In genomic region chr2:73984203-73984921, GRCh38 we compare ENCODE assay signal across 8 cellular contexts. TPM values are rescaled to one million over a fixed set of nuclear protein-coding genes. Genes with fewer than 3 reads are reported as not detected.
A peak's percentile ranks its signal among the peaks of the same experiment; 100 is the strongest.
DNase-seq lines count a peak whose midpoint lies in the region; ATAC-seq, FAIRE-seq and TF ChIP-seq lines count a peak whose summit lies in the region.

Gene TET3 (plus strand): TSS chr2:73984910. CDS start chr2:73986404, 1,494 bp downstream.

- peak; percentile 57 for DNase-seq in GM19239 (ENCODE audit: insufficient read length, low spot score)
- peak; percentile 31 for DNase-seq in activated CD4-positive, alpha-beta memory T cell treated with anti-CD3 and anti-CD28 coated beads, Interleukin-2, amount 10 ng/mL, durations not matched to agents 7 days and 5 days
- no peak for DNase-seq in epithelial cell of proximal tubule (ENCODE audit: low read depth)
- DNase-seq in naive B cell = peak; percentile 83
- DNase-seq in ureter (ENCODE audit: low spot score) = no peak
- no peak for DNase-seq in H4 (ENCODE audit: low spot score)

- H3K4me3 Mint-ChIP-seq in activated CD4-positive, alpha-beta memory T cell treated with anti-CD3 and anti-CD28 coated beads, Interleukin-2, amount 10 ng/mL, durations not matched to agents 7 days and 5 days = peak within 1 kb of the TSS; percentile 71
- peak within 1 kb of the TSS; percentile 82 to 94 (median 89) for H3K4me3 Mint-ChIP-seq in naive B cell

- no peak for TF ChIP-seq CTCF in C4-2B (conservative IDR thresholded peaks at IDR 0.05)
- no peak for TF ChIP-seq CTCF in epithelial cell of proximal tubule (conservative IDR thresholded peaks at IDR 0.05; ENCODE audit: low read depth, low read length)

- H3K4me1 Mint-ChIP-seq in activated CD4-positive, alpha-beta memory T cell treated with anti-CD3 and anti-CD28 coated beads, Interleukin-2, amount 10 ng/mL, durations not matched to agents 7 days and 5 days = peaks cover 68% of the 10 kb centered on the region
- peaks cover 65 to 79% (median 72%) of the 10 kb centered on the region in 3 donors for H3K4me1 Mint-ChIP-seq in naive B cell

- peak within 1 kb of the TSS; percentile 100 for H3K27ac ChIP-seq in C4-2B

- CTCF ChIA-PET in activated CD4-positive, alpha-beta memory T cell treated with anti-CD3 and anti-CD28 coated beads, Interleukin-2, amount 10 ng/mL, durations not matched to agents 7 days and 5 days (lab: Charles Lee) = no interaction called here

- H3K4me3 ChIP-seq in epithelial cell of proximal tubule (ENCODE audit: low read depth, low read length) = peak within 1 kb of the TSS; percentile 69

- FAIRE-seq in GM19239 (lab: Jason Lieb, UNC) = no peak

- ATAC-seq in HG03571 (IDR thresholded peaks at IDR 0.05; ENCODE audit: unreplicated experiment) (peak; percentile 33), naive B cell (ENCODE audit: low read depth in 2 of 2) (peak; percentile 61 to 65)

- H3K27ac Mint-ChIP-seq in activated CD4-positive, alpha-beta memory T cell treated with anti-CD3 and anti-CD28 coated beads, Interleukin-2, amount 10 ng/mL, durations not matched to agents 7 days and 5 days = peak within 1 kb of the TSS; percentile 81
- peak within 1 kb of the TSS; percentile 18 to 96 (median 96) for H3K27ac Mint-ChIP-seq in naive B cell

- H3K36me3 Mint-ChIP-seq in activated CD4-positive, alpha-beta memory T cell treated with anti-CD3 and anti-CD28 coated beads, Interleukin-2, amount 10 ng/mL, durations not matched to agents 7 days and 5 days (ENCODE audit: low read depth) = peaks cover 28% of the 10 kb centered on the region
- peaks cover 3% of the 10 kb centered on the region in 2 donors for H3K36me3 Mint-ChIP-seq in naive B cell

- peaks cover 19% of the 10 kb centered on the region for H3K27me3 Mint-ChIP-seq in activated CD4-positive, alpha-beta memory T cell treated with anti-CD3 and anti-CD28 coated beads, Interleukin-2, amount 10 ng/mL, durations not matched to agents 7 days and 5 days
- peaks cover 9 to 12% (median 12%) of the 10 kb centered on the region in 3 donors for H3K27me3 Mint-ChIP-seq in naive B cell

- no peaks in the 10 kb centered on the region for H3K9me3 Mint-ChIP-seq in activated CD4-positive, alpha-beta memory T cell treated with anti-CD3 and anti-CD28 coated beads, Interleukin-2, amount 10 ng/mL, durations not matched to agents 7 days and 5 days
- no peaks in the 10 kb centered on the region for H3K9me3 Mint-ChIP-seq in naive B cell

- POLR2A ChIA-PET in activated CD4-positive, alpha-beta memory T cell treated with anti-CD3 and anti-CD28 coated beads, Interleukin-2, amount 10 ng/mL, durations not matched to agents 7 days and 5 days (lab: Charles Lee) = interaction anchor here (0.9 to 3.6 kb wide), 2 partner anchors 53 to 57 kb away, joined by 3 to 18 read pairs; partner anchors contain the start of gene DGUOK

RNA-seq across cellular contexts. Expression of gene TET3, which starts in this region (rescaled TPM):
- total RNA-seq in activated CD4-positive, alpha-beta memory T cell treated with anti-CD3 and anti-CD28 coated beads, Interleukin-2, amount 10 ng/mL, durations not matched to agents 7 days and 5 days = 10 to 100 TPM; 10.1 to 10.7 TPM
- total RNA-seq in epithelial cell of proximal tubule (4.8 and 5.4 TPM in 2 replicates), ureter (28.7 TPM)
- 1 to 10 TPM in 1 of 6 donors, under 1 TPM in 5; 0.03 to 1.2 (median 0.53) TPM for polyA plus RNA-seq in naive B cell (ENCODE audit: low read depth in 6 of 6)
- total RNA-seq in H4 (2014; rRNA removed; shearing (Covaris generic)) = 4.7 and 4.9 TPM in 2 replicates

Comparison
In these comparisons a context has a peak if more than half of its experiments do, and no peak if none do; other contexts are left out.
1. DNase-seq: peak in GM19239 (single experiment), activated CD4-positive, alpha-beta memory T cell treated with anti-CD3 and anti-CD28 coated beads, Interleukin-2, amount 10 ng/mL, durations not matched to agents 7 days and 5 days (single experiment) and naive B cell (single experiment); none in epithelial cell of proximal tubule (single experiment), ureter (single experiment) and H4 (single experiment).